Comparison of ENCODE assay signal across 10 cellular contexts in genomic region chr16:647173-647902, GRCh38. TPM values are rescaled to one million over a fixed set of nuclear protein-coding genes. Genes with fewer than 3 reads are reported as not detected.
A peak's percentile ranks its signal among the peaks of the same experiment; 100 is the strongest.
DNase-seq lines count a peak whose midpoint lies in the region; ATAC-seq and TF ChIP-seq lines count a peak whose summit lies in the region.
"Had no signal": no experiment of that assay in that cellular context is flagged by ENCODE, and none has a peak within 500 bp of the region (broad histone marks: within the 10 kb centered on the region; RNA-seq: fewer than 3 reads in every experiment).

No MANE protein-coding gene starts in this region.

- POLR2A ChIA-PET in OCI-LY7 (lab: Charles Lee): no interaction called here

- ATAC-seq in left ventricle myocardium superior: peak; percentile 1
- ATAC-seq in sciatic nerve: peak; percentile 3
- ATAC-seq in GM19395 (IDR thresholded peaks at IDR 0.05; ENCODE audit: unreplicated experiment): no peak

- peaks cover 4% of the 10 kb centered on the region; the same call in 1 of the 2 replicates for H3K79me2 ChIP-seq in OCI-LY7 (ENCODE audit: insufficient read depth, low read depth, low read length)

- peaks cover 32% of the 10 kb centered on the region for H3K4me1 ChIP-seq in OCI-LY7 (ENCODE audit: insufficient read depth, low read length, poor library complexity, severe bottlenecking)

- intact Hi-C loops in OCI-LY7 (cut with micrococcal nuclease; ENCODE audit: unreplicated experiment): no loop called here
- intact Hi-C loops in left ventricle myocardium superior (cut with micrococcal nuclease): no loop called here
- intact Hi-C loops in sciatic nerve (cut with DNase I): no loop called here

- H2AFZ ChIP-seq in OCI-LY7 (ENCODE audit: low read length): no peak overlapping the region

- H3K9me2 ChIP-seq in OCI-LY7 (ENCODE audit: insufficient read depth, low read length): no peaks in the 10 kb centered on the region

- H3K4me3 ChIP-seq in GM12865 (ENCODE audit: low read depth, low read length) (peak overlapping the region; percentile 75), OCI-LY7 (ENCODE audit: low read depth, low read length, poor library complexity, severe bottlenecking) (peak overlapping the region; percentile 70)

- H3K36me3 ChIP-seq in OCI-LY7 (ENCODE audit: insufficient read depth, low read length): peaks cover 5% of the 10 kb centered on the region

- no TSS peak for BruUV-seq in OCI-LY7 (replicated peaks; lab: Mats Ljungman, UMichigan)

- H4K20me1 ChIP-seq in OCI-LY7 (ENCODE audit: insufficient read depth, low read length): no peaks in the 10 kb centered on the region

- no peaks in the 10 kb centered on the region for H3K9me3 ChIP-seq in OCI-LY7 (ENCODE audit: low read length)
- H3K9me3 ChIP-seq: spleen had no signal

- H3K27ac ChIP-seq in OCI-LY7 (ENCODE audit: low read depth, low read length, poor library complexity, severe bottlenecking): no peak overlapping the region

- CTCF ChIA-PET in OCI-LY7 (lab: Charles Lee; ENCODE audit: unreplicated experiment): no interaction called here

- peak overlapping the region; percentile 77 for H3K4me2 ChIP-seq in OCI-LY7 (ENCODE audit: low read length)

- TF ChIP-seq CTCF in GM12865 (IDR thresholded peaks at IDR 0.05; ENCODE audit: insufficient read depth, low read depth, low read length, missing control alignments) (no peak), OCI-LY7 (conservative IDR thresholded peaks at IDR 0.05; ENCODE audit: low read length) (no peak), GM10266 (IDR thresholded peaks at IDR 0.05; ENCODE audit: control insufficient read depth, insufficient read depth, low read depth, missing control alignments) (no peak)

- DNase-seq in GM12865 (ENCODE audit: low read depth) (no peak), OCI-LY7 (ENCODE audit: low spot score) (no peak), left ventricle myocardium superior (no peak), sciatic nerve (ENCODE audit: low spot score) (no peak), NCI-H526 treated with DMSO at 0.1 percent for 48 hours (lab: John Stamatoyannopoulos, UW) (no peak), GM10266 (ENCODE audit: extremely low spot score) (no peak), D341Med (ENCODE audit: low spot score) (no peak)
- DNase-seq: effector CD8-positive, alpha-beta T cell; spleen had no signal

RNA-seq across cellular contexts. Expression of gene WDR90, which starts 1.8 kb away (rescaled TPM):
- 77.6 and 110 TPM in 2 replicates for total RNA-seq in OCI-LY7 (2014; rRNA removed; shearing (Covaris generic))
- 143 and 153 TPM in 2 replicates for total RNA-seq in OCI-LY7 (2022)
- total RNA-seq in left ventricle myocardium superior: 10.9 TPM
- total RNA-seq in sciatic nerve: 33.3 TPM

RNA-seq across cellular contexts. Expression of gene MCRIP2, which starts 5.7 kb away (rescaled TPM):
- 62.8 and 63.2 TPM in 2 replicates for total RNA-seq in OCI-LY7 (2014; rRNA removed; shearing (Covaris generic))
- total RNA-seq in OCI-LY7 (2022) (47.8 and 64.1 TPM in 2 replicates), left ventricle myocardium superior (187 TPM), sciatic nerve (15.5 TPM)

RNA-seq across cellular contexts. Expression of gene METTL26, which starts 11.2 kb away (rescaled TPM):
- total RNA-seq in OCI-LY7 (2014; rRNA removed; shearing (Covaris generic)): 135 and 152 TPM in 2 replicates
- 83.9 and 99.0 TPM in 2 replicates for total RNA-seq in OCI-LY7 (2022)
- total RNA-seq in left ventricle myocardium superior: 62.2 TPM
- total RNA-seq in sciatic nerve: 54.1 TPM

RNA-seq across cellular contexts. Expression of gene WFIKKN1, which starts 16.6 kb away (rescaled TPM):
- 0.46 and 0.47 TPM in 2 replicates for total RNA-seq in OCI-LY7 (2014; rRNA removed; shearing (Covaris generic))
- 0.81 and 1.2 TPM in 2 replicates for total RNA-seq in OCI-LY7 (2022)
- total RNA-seq in left ventricle myocardium superior: 0.10 TPM
- 1.5 TPM for total RNA-seq in sciatic nerve

RNA-seq across cellular contexts. Expression of gene RHOT2, which starts 20.6 kb away (rescaled TPM):
- 129 and 136 TPM in 2 replicates for total RNA-seq in OCI-LY7 (2014; rRNA removed; shearing (Covaris generic))
- total RNA-seq in OCI-LY7 (2022) (129 and 133 TPM in 2 replicates), left ventricle myocardium superior (88.8 TPM), sciatic nerve (95.9 TPM)
